ENCODE assay signal across 26 cellular contexts in the genomic region with DNA sequence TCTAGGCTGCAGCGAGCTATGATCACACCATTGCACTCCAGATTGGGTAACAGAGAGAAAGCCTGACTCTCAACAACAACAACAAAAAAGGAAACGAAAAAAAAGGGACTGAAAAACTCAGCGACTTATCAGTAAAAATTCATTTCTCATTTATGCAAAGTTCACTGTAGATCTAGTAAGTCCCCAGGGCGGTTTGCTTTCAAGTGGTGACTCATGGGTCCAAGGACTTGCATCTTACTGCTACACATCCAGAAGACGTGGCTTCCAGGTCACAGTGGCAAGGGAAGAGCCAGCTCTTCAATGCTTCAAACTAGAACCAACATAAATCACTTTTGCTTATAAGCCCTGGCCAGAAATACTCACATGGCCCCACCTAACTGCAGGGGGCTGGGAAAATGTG.
A peak's percentile ranks its signal among the peaks of the same experiment; 100 is the strongest.
DNase-seq lines count a peak whose midpoint lies in the region; ATAC-seq and TF ChIP-seq lines count a peak whose summit lies in the region.
"Had no signal": no experiment of that assay in that cellular context is flagged by ENCODE, and none has a peak within 500 bp of the region (broad histone marks: within the 10 kb centered on the region; RNA-seq: fewer than 3 reads in every experiment).

No MANE protein-coding gene starts in this region.

- intact Hi-C loops in activated CD4-positive, alpha-beta T cell treated with anti-CD3 and anti-CD28 coated beads, Interleukin-2, amount 10 ng/mL, durations not matched to agents 24 days and 14 days (cut with micrococcal nuclease), result no loop called here

- ATAC-seq in GM18499 (IDR thresholded peaks at IDR 0.05; ENCODE audit: insufficient read depth, unreplicated experiment) (peak; percentile 47), HG03064 (IDR thresholded peaks at IDR 0.05; ENCODE audit: low read depth, unreplicated experiment) (peak; percentile 57), GM18520 (IDR thresholded peaks at IDR 0.05; ENCODE audit: unreplicated experiment) (no peak)
- ATAC-seq in stimulated activated memory B cell treated with anti-CD40 and anti-IgM and Interleukin-4, amounts not matched to agents 10 μg/mL and 1 μg/mL and 100 μg/mL, for 72 hours, result peak; percentile 65
- ATAC-seq: body of pancreas; GM23338; naive thymus-derived CD8-positive, alpha-beta T cell; stimulated activated naive CD8-positive, alpha-beta T cell treated with anti-CD3 and anti-CD28 coated beads, Interleukin-15, amount 100 ng/mL, for 72 hours had no signal

- peaks cover 6% of the 10 kb centered on the region for H3K4me1 Mint-ChIP-seq in stimulated activated memory B cell treated with anti-CD40 and anti-IgM and Interleukin-4, amounts not matched to agents 10 μg/mL and 1 μg/mL and 100 μg/mL, for 72 hours
- no peaks in the 10 kb centered on the region for H3K4me1 Mint-ChIP-seq in activated CD4-positive, alpha-beta T cell treated with anti-CD3 and anti-CD28 coated beads, Interleukin-2, amount 10 ng/mL, durations not matched to agents 24 days and 14 days
- peaks cover 1% of the 10 kb centered on the region for H3K4me1 Mint-ChIP-seq in progenitor cell of endocrine pancreas (ENCODE audit: low read depth)
- H3K4me1 Mint-ChIP-seq: CD4-positive, alpha-beta memory T cell; naive thymus-derived CD8-positive, alpha-beta T cell; stimulated activated naive CD8-positive, alpha-beta T cell treated with anti-CD3 and anti-CD28 coated beads, Interleukin-15, amount 100 ng/mL, for 72 hours had no signal

- peaks cover 11% of the 10 kb centered on the region for H3K9me3 Mint-ChIP-seq in stimulated activated memory B cell treated with anti-CD40 and anti-IgM and Interleukin-4, amounts not matched to agents 10 μg/mL and 1 μg/mL and 100 μg/mL, for 72 hours
- H3K9me3 Mint-ChIP-seq in activated CD4-positive, alpha-beta T cell treated with anti-CD3 and anti-CD28 coated beads, Interleukin-2, amount 10 ng/mL, durations not matched to agents 24 days and 14 days, result peaks cover 6% of the 10 kb centered on the region
- peaks cover 7% of the 10 kb centered on the region for H3K9me3 Mint-ChIP-seq in progenitor cell of endocrine pancreas (ENCODE audit: low read depth)

- peaks cover 16% of the 10 kb centered on the region for H3K27me3 Mint-ChIP-seq in stimulated activated memory B cell treated with anti-CD40 and anti-IgM and Interleukin-4, amounts not matched to agents 10 μg/mL and 1 μg/mL and 100 μg/mL, for 72 hours
- no peaks in the 10 kb centered on the region for H3K27me3 Mint-ChIP-seq in activated CD4-positive, alpha-beta T cell treated with anti-CD3 and anti-CD28 coated beads, Interleukin-2, amount 10 ng/mL, durations not matched to agents 24 days and 14 days
- H3K27me3 Mint-ChIP-seq in progenitor cell of endocrine pancreas, result peaks cover 14% of the 10 kb centered on the region
- H3K27me3 Mint-ChIP-seq: activated T-cell treated with anti-CD3 and anti-CD28 coated beads, Interleukin-2, amount 50 U/mL, for 24 hours had no signal

- no peak overlapping the region for H3K27ac Mint-ChIP-seq in stimulated activated memory B cell treated with anti-CD40 and anti-IgM and Interleukin-4, amounts not matched to agents 10 μg/mL and 1 μg/mL and 100 μg/mL, for 72 hours
- no peak overlapping the region for H3K27ac Mint-ChIP-seq in activated CD4-positive, alpha-beta T cell treated with anti-CD3 and anti-CD28 coated beads, Interleukin-2, amount 10 ng/mL, durations not matched to agents 24 days and 14 days
- no peak overlapping the region for H3K27ac Mint-ChIP-seq in progenitor cell of endocrine pancreas
- H3K27ac Mint-ChIP-seq: activated T-cell treated with anti-CD3 and anti-CD28 coated beads, Interleukin-2, amount 50 U/mL, for 24 hours; GM23338; HFFc6; naive thymus-derived CD8-positive, alpha-beta T cell; stimulated activated naive CD8-positive, alpha-beta T cell treated with anti-CD3 and anti-CD28 coated beads, Interleukin-15, amount 100 ng/mL, for 72 hours; T-helper 2 cell treated with Interferon-gamma antibody and Interleukin-4, amounts not matched to agents 5 μg/mL and 100 μg/mL, for 36 hours had no signal

- no peaks in the 10 kb centered on the region for H3K36me3 Mint-ChIP-seq in stimulated activated memory B cell treated with anti-CD40 and anti-IgM and Interleukin-4, amounts not matched to agents 10 μg/mL and 1 μg/mL and 100 μg/mL, for 72 hours
- no peaks in the 10 kb centered on the region for H3K36me3 Mint-ChIP-seq in activated CD4-positive, alpha-beta T cell treated with anti-CD3 and anti-CD28 coated beads, Interleukin-2, amount 10 ng/mL, durations not matched to agents 24 days and 14 days (ENCODE audit: low read depth)
- H3K36me3 Mint-ChIP-seq in progenitor cell of endocrine pancreas (ENCODE audit: insufficient read depth), result no peaks in the 10 kb centered on the region
- H3K36me3 Mint-ChIP-seq: CD4-positive, alpha-beta memory T cell had no signal

- DNase-seq in OCI-M1 (lab: John Stamatoyannopoulos, UW) (peak; percentile 21), NCI-H2196 treated with DMSO at 0.1 percent for 48 hours (lab: John Stamatoyannopoulos, UW; ENCODE audit: unreplicated experiment) (no peak), progenitor cell of endocrine pancreas (ENCODE audit: low spot score, unreplicated experiment) (no peak)
- DNase-seq in activated CD4-positive, alpha-beta T cell treated with anti-CD3 and anti-CD28 coated beads, Interleukin-2, amount 10 ng/mL, durations not matched to agents 24 days and 14 days, result no peak
- DNase-seq: activated CD4-positive, alpha-beta T cell treated with anti-CD3 and anti-CD28 coated beads for 4 hours; activated gamma-delta T cell; activated T-cell treated with anti-CD3 and anti-CD28 coated beads, Interleukin-2, amount 50 U/mL, for 24 hours; body of pancreas; CD4-positive, alpha-beta memory T cell; EL; HFFc6; islet precursor cell; midbrain; MM.1S; naive thymus-derived CD8-positive, alpha-beta T cell; NCI-H1436; NCI-H2081 treated with DMSO at 0.1 percent for 48 hours; NCI-H748 treated with DMSO at 0.1 percent for 48 hours; stimulated activated naive CD8-positive, alpha-beta T cell treated with anti-CD3 and anti-CD28 coated beads, Interleukin-15, amount 100 ng/mL, for 72 hours; thyroid gland had no signal

- no peak for TF ChIP-seq CTCF in progenitor cell of endocrine pancreas (IDR thresholded peaks at IDR 0.05; ENCODE audit: unreplicated experiment)

- no peak overlapping the region for H3K4me3 Mint-ChIP-seq in stimulated activated memory B cell treated with anti-CD40 and anti-IgM and Interleukin-4, amounts not matched to agents 10 μg/mL and 1 μg/mL and 100 μg/mL, for 72 hours
- no peak overlapping the region for H3K4me3 Mint-ChIP-seq in activated CD4-positive, alpha-beta T cell treated with anti-CD3 and anti-CD28 coated beads, Interleukin-2, amount 10 ng/mL, durations not matched to agents 24 days and 14 days
- H3K4me3 Mint-ChIP-seq in progenitor cell of endocrine pancreas (ENCODE audit: low read depth), result no peak overlapping the region
- H3K4me3 Mint-ChIP-seq: activated T-cell treated with anti-CD3 and anti-CD28 coated beads, Interleukin-2, amount 50 U/mL, for 24 hours; CD4-positive, alpha-beta memory T cell; GM23338; HFFc6; naive thymus-derived CD8-positive, alpha-beta T cell; stimulated activated naive CD8-positive, alpha-beta T cell treated with anti-CD3 and anti-CD28 coated beads, Interleukin-15, amount 100 ng/mL, for 72 hours; T-helper 2 cell treated with Interferon-gamma antibody and Interleukin-4, amounts not matched to agents 5 μg/mL and 100 μg/mL, for 36 hours had no signal
